ENCODE assay signal across 8 cellular contexts in the genomic region with DNA sequence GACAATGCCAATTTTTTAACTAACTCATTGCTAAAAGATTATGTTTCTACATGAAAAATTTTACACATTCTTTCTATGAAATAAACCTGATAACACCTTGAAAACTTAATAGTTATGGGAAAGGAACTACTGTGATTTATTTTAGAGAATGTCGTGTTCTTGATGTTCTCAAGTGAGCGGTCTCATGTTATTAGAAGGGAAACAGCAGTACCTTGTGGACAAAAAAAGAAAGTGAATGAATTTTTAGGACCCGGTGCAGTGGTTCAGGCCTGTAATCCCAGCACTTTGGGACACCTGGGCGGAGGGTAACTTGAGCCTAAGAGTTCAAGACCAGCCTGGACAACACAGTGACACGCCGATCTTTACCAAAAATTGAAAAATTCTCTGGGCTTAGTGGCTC.
DNase-seq lines count a peak whose midpoint lies in the region; ATAC-seq, FAIRE-seq and TF ChIP-seq lines count a peak whose summit lies in the region.
"Not testable (repeated sequence)": the region's sequence is repeated elsewhere in the genome, so short reads cannot be mapped to it uniquely, and the experiment has no call there.

No MANE protein-coding gene starts in this region.

- H2BK15ac ChIP-seq in IMR-90 (ENCODE audit: low read depth, low read length) = not testable (repeated sequence)

- not testable (repeated sequence) for H2AK9ac ChIP-seq in IMR-90 (replicated peaks; ENCODE audit: low read depth, low read length, poor library complexity)

- H3K27ac ChIP-seq in A549; IMR-90 (ENCODE audit: insufficient read depth, low read length); ascending aorta: not testable (repeated sequence)

- dilution Hi-C loops in IMR-90 (cut with HindIII; ENCODE audit: low sequenced_read_pairs, unreplicated experiment) = not testable (repeated sequence)

- H2BK5ac ChIP-seq in IMR-90 (ENCODE audit: low read depth, low read length, poor library complexity, severe bottlenecking) = not testable (repeated sequence)

- H3K56ac ChIP-seq in IMR-90 (ENCODE audit: extremely low read depth, insufficient read depth, low read length) = not testable (repeated sequence)

- not testable (repeated sequence) for FAIRE-seq in A549 (lab: Jason Lieb, UNC)

- not testable (repeated sequence) for H3K14ac ChIP-seq in IMR-90 (replicated peaks; ENCODE audit: low read depth, low read length)

- H3K18ac ChIP-seq in IMR-90 (ENCODE audit: low read depth, low read length) = not testable (repeated sequence)

- TF ChIP-seq CTCF in A549 (IDR thresholded peaks at IDR 0.05); fibroblast of villous mesenchyme (IDR thresholded peaks at IDR 0.05; ENCODE audit: insufficient read depth, low read depth, low read length): not testable (repeated sequence)
- TF ChIP-seq CTCF in IMR-90 (conservative IDR thresholded peaks at IDR 0.05; ENCODE audit: low read depth, low read length) (0 out of 2 replicates have a peak, but pooled peaks have one; percentile 6), ascending aorta (IDR thresholded peaks at IDR 0.05) (peak in 2 of 3 experiments; percentile 9 to 37)

- not testable (repeated sequence) for TF ChIP-seq EP300 in A549 (IDR thresholded peaks at IDR 0.05)

- H3K79me1 ChIP-seq in IMR-90 (ENCODE audit: low read depth in 1 of 2, low read length in 2 of 2) = not testable (repeated sequence)

- not testable (repeated sequence) for H4K91ac ChIP-seq in IMR-90 (ENCODE audit: insufficient read depth, low read depth, low read length)

- H3K9me3 ChIP-seq in A549; IMR-90 (ENCODE audit: control insufficient read depth, insufficient read depth, low read length); ascending aorta: not testable (repeated sequence)

- POLR2A ChIA-PET in A549 (lab: Yijun Ruan, JAX); IMR-90 (lab: Charles Lee; ENCODE audit: unreplicated experiment): not testable (repeated sequence)

- not testable (repeated sequence) for H4K20me1 ChIP-seq in IMR-90 (ENCODE audit: insufficient read depth, low read length)

- not testable (repeated sequence) for H3K36me3 ChIP-seq in IMR-90 (ENCODE audit: control insufficient read depth, insufficient read depth, low read length); ascending aorta

- BruUV-seq in IMR-90 (replicated peaks; lab: Mats Ljungman, UMichigan) = not testable (repeated sequence)

- H3K23ac ChIP-seq in IMR-90 (ENCODE audit: low read depth, low read length) = not testable (repeated sequence)

- H2BK120ac ChIP-seq in IMR-90 (ENCODE audit: low read depth, low read length) = not testable (repeated sequence)

- H4K8ac ChIP-seq in IMR-90 (ENCODE audit: low read depth in 2 of 2, low read length in 2 of 2) = not testable (repeated sequence)

- TF ChIP-seq RAD21 in A549 (conservative IDR thresholded peaks at IDR 0.05 in 1 of 2, IDR thresholded peaks at IDR 0.05 in 1 of 2) = peak; percentile 20 to 31; a peak in 2 of 5 replicates
- TF ChIP-seq RAD21 in IMR-90 (IDR thresholded peaks at IDR 0.05; ENCODE audit: low read length) = peak; percentile 5; the same call in 1 of the 2 replicates

- not testable (repeated sequence) for H3K4me3 ChIP-seq in A549; IMR-90 (ENCODE audit: insufficient read depth, low read depth, low read length); ascending aorta; fibroblast of villous mesenchyme (ENCODE audit: low read depth, low read length)

- not testable (repeated sequence) for H3K9me1 ChIP-seq in IMR-90 (ENCODE audit: insufficient read depth, low read length)

- not testable (repeated sequence) for H3K4me2 ChIP-seq in A549; IMR-90 (ENCODE audit: low read depth, low read length)

- 26% methylated on average over 6 of the region's 6 CpGs for WGBS in A549 (ENCODE audit: missing lambda C conversion rate)
- WGBS in IMR-90 (ENCODE audit: extremely low coverage in 2 of 2, insufficient read length in 1 of 2), 2 experiments = no CpG with 5 or more reads among the region's 6 CpGs

- DNase-seq in A549 (ENCODE audit: low read depth in 1 of 2, low spot score in 1 of 2) (peak in 1 of 2 experiments; percentile 7), DMS53 (lab: John Stamatoyannopoulos, UW) (peak; percentile 53), IMR-90 (peak; percentile 0), NCI-H2227 (lab: John Stamatoyannopoulos, UW; ENCODE audit: unreplicated experiment) (peak; percentile 2), RKO (ENCODE audit: low spot score) (peak; percentile 23), fibroblast of villous mesenchyme (ENCODE audit: low read depth) (peak; percentile 0), myocyte (ENCODE audit: low read depth) (peak; percentile 4)
- DNase-seq in ascending aorta (ENCODE audit: low spot score in 2 of 2) = not testable (repeated sequence)

- not testable (repeated sequence) for H3K27me3 ChIP-seq in IMR-90 (ENCODE audit: control insufficient read depth, insufficient read depth, low read length); ascending aorta

- H3K4me1 ChIP-seq in A549; IMR-90 (ENCODE audit: control insufficient read depth, insufficient read depth, low read length); ascending aorta: not testable (repeated sequence)

- in situ Hi-C loops in IMR-90 (cut with MboI; ENCODE audit: low sequenced_read_pairs) = not testable (repeated sequence)

- H4K5ac ChIP-seq in IMR-90 (ENCODE audit: low read depth, low read length) = not testable (repeated sequence)

- not testable (repeated sequence) for H3K4ac ChIP-seq in IMR-90 (ENCODE audit: low read depth, low read length)

- ATAC-seq in A549; IMR-90 (ENCODE audit: low read depth): not testable (repeated sequence)

- H3K9ac ChIP-seq in IMR-90 (ENCODE audit: low read depth, low read length) = not testable (repeated sequence)

- CTCF ChIA-PET in A549 (lab: Yijun Ruan, JAX) = interaction anchor here (1.2 kb wide), 1 partner anchor 1022 kb away, joined by 3 read pairs; no protein-coding TSS in a partner anchor
- CTCF ChIA-PET in IMR-90 (lab: Yijun Ruan, JAX) = not testable (repeated sequence)

- not testable (repeated sequence) for H2BK20ac ChIP-seq in IMR-90 (ENCODE audit: low read depth, low read length)

- H2AFZ ChIP-seq in IMR-90 (replicated peaks; ENCODE audit: low read length, poor library complexity) = not testable (repeated sequence)

- not testable (repeated sequence) for H2AK5ac ChIP-seq in IMR-90 (ENCODE audit: low read depth, low read length)

- intact Hi-C loops in IMR-90 (cut with micrococcal nuclease); ascending aorta (cut with DNase I): not testable (repeated sequence)

- TF ChIP-seq POLR2A in A549 (IDR thresholded peaks at IDR 0.05; ENCODE audit: low read length); IMR-90 (IDR thresholded peaks at IDR 0.05; ENCODE audit: low read depth, low read length): not testable (repeated sequence)
